31 cellular contexts compared by ENCODE assay signal in genomic region chr7:117818241-117818640, GRCh38. TPM values are rescaled to one million over a fixed set of nuclear protein-coding genes. Genes with fewer than 3 reads are reported as not detected.
A peak's percentile ranks its signal among the peaks of the same experiment; 100 is the strongest.
DNase-seq lines count a peak whose midpoint lies in the region; ATAC-seq, FAIRE-seq and TF ChIP-seq lines count a peak whose summit lies in the region.
"Had no signal": no experiment of that assay in that cellular context is flagged by ENCODE, and none has a peak within 500 bp of the region (broad histone marks: within the 10 kb centered on the region; RNA-seq: fewer than 3 reads in every experiment).

No MANE protein-coding gene starts in this region.

- TF ChIP-seq POLR2A in K562 (conservative IDR thresholded peaks at IDR 0.05): no peak

- H3K27ac ChIP-seq in K562 (ENCODE audit: extremely low read depth, low read depth, low read length): no peak overlapping the region
- peak overlapping the region; percentile 16 for H3K27ac ChIP-seq in mesodermal cell (ENCODE audit: low read depth, low read length, severe bottlenecking)
- H3K27ac ChIP-seq in left lung: no peak overlapping the region
- H3K27ac ChIP-seq in kidney (ENCODE audit: low read depth in 2 of 2, low read length in 2 of 2): no peak overlapping the region
- H3K27ac ChIP-seq: adrenal gland, neutrophil, prostate gland, SK-N-MC, tibial nerve had no signal

- no peaks in the 10 kb centered on the region for H4K20me1 ChIP-seq in K562 (replicated peaks; ENCODE audit: control insufficient read depth, insufficient read depth, low read length)

- TF ChIP-seq CTCF in K562 (IDR thresholded peaks at IDR 0.05 in 2 of 3, conservative IDR thresholded peaks at IDR 0.05 in 1 of 3; ENCODE audit: insufficient read depth in 2 of 3, low read depth in 1 of 3, low read length in 3 of 3) (no peak), left lung (IDR thresholded peaks at IDR 0.05) (no peak), kidney (IDR thresholded peaks at IDR 0.05; ENCODE audit: borderline replicate concordance, extremely low read depth, insufficient read depth) (no peak)

- no peaks in the 10 kb centered on the region for H3K79me2 ChIP-seq in K562 (ENCODE audit: control insufficient read depth, insufficient read depth, low read length)

- peak; percentile 37 for FAIRE-seq in K562 (lab: Jason Lieb, UNC)
- FAIRE-seq in kidney (lab: Jason Lieb, UNC): no peak
- FAIRE-seq: D721Med, GM18507, GM19239 had no signal

- no peak for TF ChIP-seq RAD21 in K562 (CRISPR knock-in tag; conservative IDR thresholded peaks at IDR 0.05 in 1 of 2, IDR thresholded peaks at IDR 0.05 in 1 of 2)

- BruUV-seq in K562 (replicated peaks; lab: Mats Ljungman, UMichigan): no TSS peak

- H3K4me1 ChIP-seq in K562 (replicated peaks in 1 of 2; ENCODE audit: control insufficient read depth in 2 of 2, insufficient read depth in 2 of 2, low read length in 2 of 2) (no peaks in the 10 kb centered on the region), mesodermal cell (ENCODE audit: control insufficient read depth, insufficient read depth, low read length, poor library complexity, severe bottlenecking) (peaks cover 5% of the 10 kb centered on the region), left lung (no peaks in the 10 kb centered on the region), kidney (ENCODE audit: control insufficient read depth in 1 of 2, insufficient read depth in 1 of 2, low read depth in 1 of 2, low read length in 2 of 2) (no peaks in the 10 kb centered on the region)
- H3K4me1 ChIP-seq: adrenal gland, prostate gland, tibial nerve had no signal

- POLR2A ChIA-PET in K562 (lab: Yijun Ruan, JAX): interaction anchor here (0.8 to 1.8 kb wide), 2 partner anchors 9 to 11 kb away, joined by 3 to 6 read pairs; no protein-coding TSS in a partner anchor

- CTCF ChIA-PET in K562 (lab: Yijun Ruan, JAX; ENCODE audit: low intra/inter-chr PET ratio): no interaction called here

- DNase-seq in Ammon's horn (ENCODE audit: low spot score): peak; percentile 63
- peak; percentile 99 for DNase-seq in LHCN-M2 (ENCODE audit: low read depth)
- no peak for DNase-seq in K562 (ENCODE audit: extremely low read depth in 1 of 4, low spot score in 3 of 4)
- no peak for DNase-seq in NCI-H526 treated with DMSO at 0.1 percent for 48 hours (lab: John Stamatoyannopoulos, UW)
- DNase-seq in left lung: no peak
- no peak for DNase-seq in kidney
- DNase-seq: activated CD4-positive, alpha-beta T cell treated with anti-CD3 and anti-CD28 coated beads, Interleukin-2, amount 50 U/mL, for 48 hours; activated naive CD4-positive, alpha-beta T cell treated with anti-CD3 and anti-CD28 coated beads for 36 hours; activated T-cell treated with anti-CD3 and anti-CD28 coated beads, Interleukin-2, amount 50 U/mL, for 48 hours; adrenal gland; AML-193; CD4-positive, alpha-beta T cell; EL; hippocampal formation; KG1; mesendoderm; NCI-H146; NCI-H510A; stimulated activated CD4-positive, alpha-beta T cell treated with anti-CD3 and anti-CD28 coated beads, Interleukin-4, amount 100 ng/mL, for 1 hour; T-helper 1 cell had no signal

- H3K27me3 ChIP-seq in K562 (ENCODE audit: control insufficient read depth in 2 of 2, insufficient read depth in 2 of 2, low read length in 2 of 2) (no peaks in the 10 kb centered on the region), left lung (no peaks in the 10 kb centered on the region)
- H3K27me3 ChIP-seq: adrenal gland, tibial nerve had no signal

- no peak for ATAC-seq in K562
- no peak for ATAC-seq in left lung
- no peak for ATAC-seq in GM21619 (IDR thresholded peaks at IDR 0.05; ENCODE audit: unreplicated experiment)
- ATAC-seq: left lobe of liver, sciatic nerve had no signal

- no peak overlapping the region for H2AFZ ChIP-seq in K562 (ENCODE audit: low read depth, low read length)

- intact Hi-C loops in K562 (cut with micrococcal nuclease) (no loop called here), left lung (cut with DNase I) (no loop called here), kidney (cut with DNase I) (no loop called here)

- no peak for TF ChIP-seq EP300 in K562 (IDR thresholded peaks at IDR 0.05; ENCODE audit: low read length)

- H3K9ac ChIP-seq in K562 (ENCODE audit: insufficient read depth in 1 of 2, low read depth in 2 of 2, low read length in 2 of 2) (no peak overlapping the region), kidney (ENCODE audit: low read length in 2 of 2) (no peak overlapping the region)

- H3K9me3 ChIP-seq in K562 (replicated peaks; ENCODE audit: control insufficient read depth, insufficient read depth, low read depth, low read length): no peaks in the 10 kb centered on the region
- no peaks in the 10 kb centered on the region for H3K9me3 ChIP-seq in mesodermal cell (ENCODE audit: control insufficient read depth, low read length)
- no peaks in the 10 kb centered on the region for H3K9me3 ChIP-seq in left lung
- no peaks in the 10 kb centered on the region for H3K9me3 ChIP-seq in kidney (ENCODE audit: control insufficient read depth in 1 of 2, low read length in 2 of 2)
- H3K9me3 ChIP-seq: adrenal gland, neutrophil, prostate gland, tibial nerve had no signal

- no peaks in the 10 kb centered on the region for H3K9me1 ChIP-seq in K562 (ENCODE audit: control insufficient read depth, insufficient read depth, low read length)

- H3K4me2 ChIP-seq in K562 (ENCODE audit: insufficient read depth, low read length): no peak overlapping the region

- 33% methylated on average over 2 of the region's 2 CpGs for WGBS in K562 (ENCODE audit: insufficient coverage, low coverage, missing lambda C conversion rate)
- WGBS in mesodermal cell (ENCODE audit: insufficient coverage in 2 of 2), 2 experiments: 78 to 100% methylated on average over 1 of the region's 2 CpGs

- no peak overlapping the region for H3K4me3 ChIP-seq in K562
- H3K4me3 ChIP-seq in mesodermal cell (ENCODE audit: extremely low read depth, insufficient read depth, low read length, poor library complexity, severe bottlenecking): no peak overlapping the region
- H3K4me3 ChIP-seq in left lung: no peak overlapping the region
- no peak overlapping the region for H3K4me3 ChIP-seq in kidney (ENCODE audit: low read length in 2 of 2)
- H3K4me3 ChIP-seq: adrenal gland, prostate gland, SK-N-MC, tibial nerve had no signal

- in situ Hi-C loops in K562 (cut with MboI): no loop called here

- H3K36me3 ChIP-seq in K562 (ENCODE audit: control insufficient read depth, insufficient read depth, low read length): no peaks in the 10 kb centered on the region
- no peaks in the 10 kb centered on the region for H3K36me3 ChIP-seq in mesodermal cell (ENCODE audit: control insufficient read depth, insufficient read depth, low read length)
- H3K36me3 ChIP-seq in left lung: no peaks in the 10 kb centered on the region
- no peaks in the 10 kb centered on the region for H3K36me3 ChIP-seq in kidney (ENCODE audit: control insufficient read depth in 1 of 2, insufficient read depth in 2 of 2, low read length in 2 of 2)
- H3K36me3 ChIP-seq: adrenal gland, neutrophil, prostate gland, tibial nerve had no signal

TF ChIP-seq in K562, 482 proteins besides CTCF, POLR2A, EP300 and RAD21 (continues in another document):
- no peak for TF ChIP-seq ZNF3 (CRISPR knock-in tag; IDR thresholded peaks at IDR 0.05)
- TF ChIP-seq EGR1 (conservative IDR thresholded peaks at IDR 0.05): no peak
- no peak for TF ChIP-seq NFE2 (IDR thresholded peaks at IDR 0.05; ENCODE audit: low read depth)
- no peak for TF ChIP-seq PATZ1 (CRISPR knock-in tag; IDR thresholded peaks at IDR 0.05; ENCODE audit: borderline replicate concordance)
- no peak for TF ChIP-seq ZNF436 (CRISPR knock-in tag; IDR thresholded peaks at IDR 0.05)
- TF ChIP-seq SMARCE1 (IDR thresholded peaks at IDR 0.05): no peak

RNA-seq across cellular contexts. Expression of gene CTTNBP2, which starts 55.0 kb away (rescaled TPM):
- total RNA-seq in LHCN-M2 (2014; rRNA removed): 7.5 and 7.6 TPM in 2 replicates
- polyA plus RNA-seq in LHCN-M2 (2012): 0.39 TPM
- total RNA-seq in K562 (2011; cell fraction: chromatin; rRNA removed; ENCODE audit: low replicate concordance): not detected in 2 replicates
- not detected in 2 replicates for total RNA-seq in K562 (2011; cell fraction: nucleolus; rRNA removed)
- total RNA-seq in K562 (2011; cell fraction: nucleoplasm; rRNA removed): not detected in 2 replicates
- 0.05 TPM in 1 of 2 replicates, not detected in the other for total RNA-seq in K562 (2014; rRNA removed)
- total RNA-seq in K562 (2014; rRNA removed; fragmentation: Illumina TruSeq; extraction: Trizol): not detected in 2 replicates
- total RNA-seq in K562 (2015; rRNA removed; fragmentation: Illumina TruSeq; extraction: Trizol): 0.11 TPM in 1 of 2 replicates, not detected in the other
- total RNA-seq in K562 (2021): 0.09 TPM in 1 of 2 replicates, not detected in the other
- not detected in 2 replicates for polyA plus RNA-seq in K562 (2011; rRNA removed)
- 0.01 TPM in 1 of 2 replicates, not detected in the other for polyA plus RNA-seq in K562 (2011; cell fraction: cytosol; rRNA removed)
- not detected in 2 replicates for polyA plus RNA-seq in K562 (2011; cell fraction: nucleus; rRNA removed)
- not detected in 2 replicates for polyA plus RNA-seq in K562 (2012)
- polyA plus RNA-seq in K562 (2014; fragmentation: Illumina TruSeq; extraction: Trizol): not detected in 2 replicates
- not detected for polyA plus RNA-seq in K562 (2014; fragmentation: Nextera tagmentation; extraction: Ambion mirVana)
- polyA plus RNA-seq in K562 (2014; rRNA removed): not detected in 2 replicates
- 0.04 TPM in 1 of 2 replicates, not detected in the other for polyA minus RNA-seq in K562 (2011; rRNA and poly(A)+ RNA removed)
- polyA minus RNA-seq in K562 (2011; cell fraction: cytosol; rRNA and poly(A)+ RNA removed): not detected in 2 replicates
- not detected in 2 replicates for polyA minus RNA-seq in K562 (2011; cell fraction: nucleus; rRNA and poly(A)+ RNA removed)
- polyA plus RNA-seq in mesodermal cell (2013, experiment 1 of 2): 4.9 TPM
- 7.1 TPM for polyA plus RNA-seq in mesodermal cell (2013, experiment 2 of 2)
- 1 to 10 TPM; 3.0 to 6.9 TPM for total RNA-seq in left lung
- 41.1 TPM for total RNA-seq in kidney
- polyA plus RNA-seq in kidney (ENCODE audit: insufficient read depth, low read depth, low replicate concordance): 3.8 TPM
- total RNA-seq: activated naive CD4-positive, alpha-beta T cell treated with anti-CD3 and anti-CD28 coated beads for 36 hours; CD4-positive, alpha-beta T cell had no signal

Comparison
In these comparisons a context has a peak if more than half of its experiments do, and no peak if none do; other contexts are left out.
1. DNase-seq: peak in Ammon's horn (single experiment) and LHCN-M2 (single experiment); none in K562 (0 of 4), NCI-H526 treated with DMSO at 0.1 percent for 48 hours (single experiment), left lung (0 of 2) and kidney (single experiment).